Comparison of ENCODE assay signal across 8 cellular contexts in the genomic region with DNA sequence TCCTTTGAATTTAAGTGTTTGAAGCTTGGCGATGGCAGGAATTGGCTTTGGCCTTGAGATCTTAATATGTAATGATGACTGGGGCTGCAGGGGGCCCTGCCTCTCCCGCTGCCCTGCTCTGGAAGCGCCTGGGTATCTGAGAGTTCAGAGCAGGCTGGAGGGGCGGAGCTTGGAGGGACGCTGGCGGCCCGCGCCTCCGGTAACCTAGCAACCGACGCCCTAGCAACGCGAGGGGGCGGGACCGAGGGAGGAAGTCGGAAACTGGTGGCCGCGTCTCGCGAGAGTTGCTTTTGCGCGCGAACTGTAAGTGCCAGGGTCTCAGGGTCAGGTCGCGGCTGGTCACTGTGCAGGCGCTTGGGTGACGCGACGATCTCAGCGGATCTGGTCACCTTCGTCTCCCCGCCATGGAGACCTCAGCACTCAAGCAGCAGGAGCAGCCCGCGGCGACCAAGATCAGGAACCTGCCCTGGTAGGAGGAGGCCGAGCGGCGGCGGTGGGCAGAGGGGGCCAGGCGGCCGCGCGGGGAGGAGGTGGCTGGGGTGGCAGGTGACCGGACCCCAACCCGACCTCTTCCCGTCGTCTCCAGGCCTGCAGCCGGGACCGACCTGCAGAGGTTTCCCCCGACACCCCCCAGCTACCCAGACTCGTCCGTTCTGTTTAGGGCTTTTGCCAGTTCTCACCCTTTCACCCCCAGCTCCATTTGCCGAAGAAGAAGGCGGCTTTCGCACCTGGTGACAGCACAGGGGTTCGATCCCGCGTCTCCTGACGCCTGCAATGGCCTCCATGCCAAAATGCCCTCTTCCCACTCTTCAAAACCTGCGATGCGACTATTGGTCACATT. TPM values are rescaled to one million over a fixed set of nuclear protein-coding genes. Genes with fewer than 3 reads are reported as not detected.
DNase-seq lines count a peak whose midpoint lies in the region; ATAC-seq and TF ChIP-seq lines count a peak whose summit lies in the region.

A gene with protein sequence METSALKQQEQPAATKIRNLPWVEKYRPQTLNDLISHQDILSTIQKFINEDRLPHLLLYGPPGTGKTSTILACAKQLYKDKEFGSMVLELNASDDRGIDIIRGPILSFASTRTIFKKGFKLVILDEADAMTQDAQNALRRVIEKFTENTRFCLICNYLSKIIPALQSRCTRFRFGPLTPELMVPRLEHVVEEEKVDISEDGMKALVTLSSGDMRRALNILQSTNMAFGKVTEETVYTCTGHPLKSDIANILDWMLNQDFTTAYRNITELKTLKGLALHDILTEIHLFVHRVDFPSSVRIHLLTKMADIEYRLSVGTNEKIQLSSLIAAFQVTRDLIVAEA (plus strand): TSS at position 280 of the 841 bp plus-strand sequence. CDS start 125 bp downstream, at position 405.

- H3K9me3 ChIP-seq in thymus (ENCODE audit: control insufficient read depth): no peaks in the 10 kb centered on the region

- H3K27ac ChIP-seq in thymus (ENCODE audit: low read depth): peak within 1 kb of the TSS; percentile 54

- under 1% methylated on average over 61 of the region's 61 CpGs for WGBS in thymus

- peaks cover 14% of the 10 kb centered on the region for H3K36me3 ChIP-seq in thymus (ENCODE audit: control insufficient read depth, insufficient read depth)

- peak within 1 kb of the TSS; percentile 86 for H3K4me3 Mint-ChIP-seq in glutamatergic neuron (ENCODE audit: unreplicated experiment)
- peak within 1 kb of the TSS; percentile 81 for H3K4me3 Mint-ChIP-seq in osteocyte (ENCODE audit: unreplicated experiment)

- peak within 1 kb of the TSS; percentile 94 for H3K4me3 ChIP-seq in thymus (ENCODE audit: low read length)

- peak; percentile 99 for ATAC-seq in HG02642 (IDR thresholded peaks at IDR 0.05; ENCODE audit: poor library complexity, unreplicated experiment)
- ATAC-seq in activated naive CD4-positive, alpha-beta T cell treated with anti-CD3 and anti-CD28 coated beads, Interleukin-2, amount 50 U/mL, for 72 hours: peak; percentile 96 to 99

- peak; percentile 76 for TF ChIP-seq POLR2A in GM10847 (IDR thresholded peaks at IDR 0.05; ENCODE audit: extremely low read depth, insufficient read length)

- H3K27me3 Mint-ChIP-seq in glutamatergic neuron (ENCODE audit: unreplicated experiment) (no peaks in the 10 kb centered on the region), osteocyte (ENCODE audit: unreplicated experiment) (peaks cover 5% of the 10 kb centered on the region)

- H3K4me1 Mint-ChIP-seq in glutamatergic neuron (ENCODE audit: low read depth, unreplicated experiment) (no peaks in the 10 kb centered on the region), osteocyte (ENCODE audit: unreplicated experiment) (peaks cover 11% of the 10 kb centered on the region)

- DNase-seq in NCI-H1105 treated with DMSO at 0.1 percent for 48 hours (lab: John Stamatoyannopoulos, UW) (peak; percentile 98), SKM-1 treated with dmso at 0.1 percent for 144 hours (lab: John Stamatoyannopoulos, UW; ENCODE audit: unreplicated experiment) (peak; percentile 78), glutamatergic neuron (peak; percentile 100), osteocyte (ENCODE audit: extremely low spot score, unreplicated experiment) (peak; percentile 99)
- peak; percentile 97 to 98 for DNase-seq in activated naive CD4-positive, alpha-beta T cell treated with anti-CD3 and anti-CD28 coated beads, Interleukin-2, amount 50 U/mL, for 72 hours (ENCODE audit: low spot score in 2 of 2)

- no peaks in the 10 kb centered on the region for H3K27me3 ChIP-seq in thymus (ENCODE audit: control insufficient read depth, insufficient read depth)

- H3K27ac Mint-ChIP-seq in activated naive CD4-positive, alpha-beta T cell treated with anti-CD3 and anti-CD28 coated beads, Interleukin-2, amount 50 U/mL, for 72 hours: peak within 1 kb of the TSS; percentile 93 to 98
- H3K27ac Mint-ChIP-seq in glutamatergic neuron (ENCODE audit: unreplicated experiment) (peak within 1 kb of the TSS; percentile 8), osteocyte (ENCODE audit: unreplicated experiment) (peak within 1 kb of the TSS; percentile 70)

- peaks cover 7% of the 10 kb centered on the region for H3K4me1 ChIP-seq in thymus (ENCODE audit: control insufficient read depth, insufficient read depth, low read length)

- TF ChIP-seq CTCF in glutamatergic neuron (IDR thresholded peaks at IDR 0.05; ENCODE audit: partially characterized antibody, unreplicated experiment) (no peak), osteocyte (IDR thresholded peaks at IDR 0.05) (no peak)

- peaks cover 20 to 39% of the 10 kb centered on the region in 2 donors for H3K36me3 Mint-ChIP-seq in activated naive CD4-positive, alpha-beta T cell treated with anti-CD3 and anti-CD28 coated beads, Interleukin-2, amount 50 U/mL, for 72 hours
- H3K36me3 Mint-ChIP-seq in glutamatergic neuron (ENCODE audit: unreplicated experiment): no peaks in the 10 kb centered on the region
- peaks cover 9% of the 10 kb centered on the region for H3K36me3 Mint-ChIP-seq in osteocyte (ENCODE audit: unreplicated experiment)

- peaks cover 0 to 4% of the 10 kb centered on the region in 2 donors for H3K9me3 Mint-ChIP-seq in activated naive CD4-positive, alpha-beta T cell treated with anti-CD3 and anti-CD28 coated beads, Interleukin-2, amount 50 U/mL, for 72 hours
- H3K9me3 Mint-ChIP-seq in glutamatergic neuron (ENCODE audit: unreplicated experiment) (peaks cover 2% of the 10 kb centered on the region), osteocyte (ENCODE audit: unreplicated experiment) (no peaks in the 10 kb centered on the region)

RNA-seq across cellular contexts. Expression of the gene that starts here (rescaled TPM):
- total RNA-seq in activated naive CD4-positive, alpha-beta T cell treated with anti-CD3 and anti-CD28 coated beads, Interleukin-2, amount 50 U/mL, for 72 hours: 10 to 100 TPM; 69.6 to 88.0 TPM
- total RNA-seq in glutamatergic neuron (ENCODE audit: unreplicated experiment): 8.4 TPM
- total RNA-seq in osteocyte: 12.7 and 13.2 TPM in 2 replicates
- 12.9 TPM for polyA plus RNA-seq in thymus

Comparison
In these comparisons a context has a peak if more than half of its experiments do, and no peak if none do; other contexts are left out.
1. Peak in every context shown above with its lines: DNase-seq, ATAC-seq, H3K4me3 ChIP-seq and H3K27ac ChIP-seq.
2. H3K27ac Mint-ChIP-seq: peak in every context shown above with its lines; median percentile 96 in activated naive CD4-positive, alpha-beta T cell treated with anti-CD3 and anti-CD28 coated beads, Interleukin-2, amount 50 U/mL, for 72 hours; 70 in osteocyte; 8 in glutamatergic neuron.